14 cellular contexts compared by ENCODE assay signal in genomic region chr16:21190599-21190998, GRCh38.
"Had no signal": no experiment of that assay in that cellular context is flagged by ENCODE, and none has a peak within 500 bp of the region (broad histone marks: within the 10 kb centered on the region; RNA-seq: fewer than 3 reads in every experiment).

No MANE protein-coding gene starts in this region.

- H3K4me3 ChIP-seq: adrenal gland, colonic mucosa, smooth muscle cell, tibial nerve had no signal

- DNase-seq: activated CD4-positive, alpha-beta T cell treated with anti-CD3 and anti-CD28 coated beads, Interleukin-2, amount 10 ng/mL, durations not matched to agents 24 days and 14 days; activated CD8-positive, alpha-beta memory T cell treated with anti-CD3 and anti-CD28 coated beads for 24 hours; activated naive CD4-positive, alpha-beta T cell treated with Interleukin-2 at 50 U/mL for 16 hours; adrenal gland; caudate nucleus; colonic mucosa; effector CD4-positive, alpha-beta T cell; mammary epithelial cell; naive thymus-derived CD4-positive, alpha-beta T cell; right cardiac atrium had no signal

- ATAC-seq: naive thymus-derived CD4-positive, alpha-beta T cell; right cardiac atrium; WTC11 had no signal

- H3K27me3 ChIP-seq: adrenal gland, colonic mucosa had no signal

- H3K9me3 ChIP-seq: adrenal gland, colonic mucosa, neutrophil had no signal

- H3K36me3 ChIP-seq: adrenal gland, colonic mucosa, neutrophil, tibial nerve had no signal
